Comparison of ENCODE assay signal across 1 cellular context in genomic region chr6:99589290-99589672, GRCh38.
TF ChIP-seq lines count a peak whose summit lies in the region.

No MANE protein-coding gene starts in this region.

TF ChIP-seq in HepG2, 621 proteins besides CTCF, POLR2A, EP300 and RAD21:
- TF ChIP-seq SKIL (CRISPR knock-in tag; IDR thresholded peaks at IDR 0.05; ENCODE audit: borderline replicate concordance) (no peak), JUNB (CRISPR knock-in tag; IDR thresholded peaks at IDR 0.05; ENCODE audit: borderline replicate concordance) (no peak), ZNF737 (CRISPR knock-in tag; IDR thresholded peaks at IDR 0.05; ENCODE audit: borderline replicate concordance) (no peak), NAIF1 (CRISPR knock-in tag; IDR thresholded peaks at IDR 0.05; ENCODE audit: borderline replicate concordance) (0 out of 2 replicates have a peak, but pooled peaks have one; percentile 20), NFYC (CRISPR knock-in tag; IDR thresholded peaks at IDR 0.05) (no peak), EZH2 (conservative IDR thresholded peaks at IDR 0.05; ENCODE audit: low read depth, low read length) (no peak), GFI1 (CRISPR knock-in tag; IDR thresholded peaks at IDR 0.05; ENCODE audit: borderline replicate concordance) (no peak), ZNF75D (CRISPR knock-in tag; IDR thresholded peaks at IDR 0.05; ENCODE audit: borderline replicate concordance) (no peak), ZNF501 (CRISPR knock-in tag; IDR thresholded peaks at IDR 0.05) (0 out of 2 replicates have a peak, but pooled peaks have one; percentile 3), CREB3 (CRISPR knock-in tag; IDR thresholded peaks at IDR 0.05) (no peak), ELF3 (CRISPR knock-in tag; IDR thresholded peaks at IDR 0.05) (no peak), FLYWCH1 (CRISPR knock-in tag; IDR thresholded peaks at IDR 0.05) (no peak)
